In genomic region chr6:114471450-114471849, GRCh38 we compare ENCODE assay signal across 23 cellular contexts.
"Had no signal": no experiment of that assay in that cellular context is flagged by ENCODE, and none has a peak within 500 bp of the region (broad histone marks: within the 10 kb centered on the region; RNA-seq: fewer than 3 reads in every experiment).

No MANE protein-coding gene starts in this region.

- H2AFZ ChIP-seq: hepatocyte had no signal

- H3K4me3 Mint-ChIP-seq: endodermal cell; mesothelial cell of epicardium; natural killer cell; neural crest cell; stimulated activated naive B cell treated with anti-CD40 and anti-IgM and Interleukin-4, amounts not matched to agents 10 μg/mL and 1 μg/mL and 100 μg/mL, for 72 hours; stimulated activated naive CD8-positive, alpha-beta T cell treated with anti-CD3 and anti-CD28 coated beads, Interleukin-15, amount 100 ng/mL, for 72 hours had no signal

- DNase-seq: effector CD4-positive, alpha-beta T cell; endodermal cell; foreskin melanocyte; head of caudate nucleus; islet precursor cell; mammary epithelial cell; natural killer cell; nucleus accumbens; ovary; sigmoid colon; stimulated activated CD4-positive, alpha-beta T cell treated with anti-CD3 and anti-CD28 coated beads, Interleukin-2, amount 100 ng/mL, for 24 hours; stimulated activated CD4-positive, alpha-beta T cell treated with anti-CD3 and anti-CD28 coated beads, Interleukin-4, amount 100 ng/mL, for 4 hours; stimulated activated naive B cell treated with anti-CD40 and anti-IgM and Interleukin-4, amounts not matched to agents 10 μg/mL and 1 μg/mL and 100 μg/mL, for 72 hours; stimulated activated naive CD8-positive, alpha-beta T cell treated with anti-CD3 and anti-CD28 coated beads, Interleukin-15, amount 100 ng/mL, for 72 hours; testis had no signal

- H3K36me3 Mint-ChIP-seq: mesothelial cell of epicardium; stimulated activated naive B cell treated with anti-CD40 and anti-IgM and Interleukin-4, amounts not matched to agents 10 μg/mL and 1 μg/mL and 100 μg/mL, for 72 hours had no signal

- H3K4me1 ChIP-seq: right atrium auricular region, sigmoid colon, testis, tibial nerve had no signal

- H3K79me2 ChIP-seq: hepatocyte had no signal

- H3K4me3 ChIP-seq: coronary artery, hepatocyte, ovary, right atrium auricular region, sigmoid colon, skin epidermis, testis, tibial nerve had no signal

- H3K4me2 ChIP-seq: hepatocyte had no signal

- H3K9me3 ChIP-seq: ovary, right atrium auricular region, sigmoid colon, testis, tibial nerve had no signal

- H3K9me3 Mint-ChIP-seq: endodermal cell; neural crest cell; stimulated activated naive CD8-positive, alpha-beta T cell treated with anti-CD3 and anti-CD28 coated beads, Interleukin-15, amount 100 ng/mL, for 72 hours had no signal

- H3K4me1 Mint-ChIP-seq: mesothelial cell of epicardium; natural killer cell; neural crest cell; stimulated activated naive B cell treated with anti-CD40 and anti-IgM and Interleukin-4, amounts not matched to agents 10 μg/mL and 1 μg/mL and 100 μg/mL, for 72 hours; stimulated activated naive CD8-positive, alpha-beta T cell treated with anti-CD3 and anti-CD28 coated beads, Interleukin-15, amount 100 ng/mL, for 72 hours had no signal

- H3K36me3 ChIP-seq: ovary, right atrium auricular region, sigmoid colon, tibial nerve had no signal

- H3K27me3 ChIP-seq: hepatocyte, ovary, right atrium auricular region, sigmoid colon, testis, tibial nerve had no signal

- H3K27me3 Mint-ChIP-seq: stimulated activated naive B cell treated with anti-CD40 and anti-IgM and Interleukin-4, amounts not matched to agents 10 μg/mL and 1 μg/mL and 100 μg/mL, for 72 hours; stimulated activated naive CD8-positive, alpha-beta T cell treated with anti-CD3 and anti-CD28 coated beads, Interleukin-15, amount 100 ng/mL, for 72 hours had no signal

- ATAC-seq: left lobe of liver; natural killer cell; stimulated activated naive B cell treated with anti-CD40 and anti-IgM and Interleukin-4, amounts not matched to agents 10 μg/mL and 1 μg/mL and 100 μg/mL, for 72 hours; stimulated activated naive CD8-positive, alpha-beta T cell treated with anti-CD3 and anti-CD28 coated beads, Interleukin-15, amount 100 ng/mL, for 72 hours had no signal

- H3K27ac Mint-ChIP-seq: endodermal cell; mesothelial cell of epicardium; natural killer cell; stimulated activated naive B cell treated with anti-CD40 and anti-IgM and Interleukin-4, amounts not matched to agents 10 μg/mL and 1 μg/mL and 100 μg/mL, for 72 hours had no signal

- H3K27ac ChIP-seq: coronary artery, hepatocyte, ovary, right atrium auricular region, sigmoid colon, skin epidermis, testis, tibial nerve had no signal
